1 cellular context compared by ENCODE assay signal in the genomic region with DNA sequence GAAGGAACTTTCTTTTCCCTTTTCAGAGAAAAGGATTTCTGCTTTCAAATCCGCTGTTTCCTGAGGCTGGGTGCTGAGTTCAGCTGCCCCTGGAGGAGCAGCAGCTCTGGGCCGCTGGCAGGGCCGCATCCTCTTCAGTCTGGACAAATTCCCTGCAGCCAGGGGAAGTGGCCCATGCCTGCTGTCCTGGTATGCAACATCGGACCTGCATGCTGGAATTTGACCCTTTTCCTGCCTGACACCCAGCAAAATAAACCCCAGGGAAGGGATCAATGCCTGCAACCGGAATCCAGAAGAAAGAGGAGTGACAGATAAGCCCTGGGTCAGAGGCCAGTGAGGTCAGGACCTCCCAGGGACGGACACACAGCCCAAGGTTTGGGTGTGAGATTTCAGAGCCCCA.
TF ChIP-seq lines count a peak whose summit lies in the region.

No MANE protein-coding gene starts in this region.

TF ChIP-seq in HepG2, 621 proteins besides CTCF, POLR2A, EP300 and RAD21 (continued from another document and continues in another):
- TF ChIP-seq, protein P1, sequence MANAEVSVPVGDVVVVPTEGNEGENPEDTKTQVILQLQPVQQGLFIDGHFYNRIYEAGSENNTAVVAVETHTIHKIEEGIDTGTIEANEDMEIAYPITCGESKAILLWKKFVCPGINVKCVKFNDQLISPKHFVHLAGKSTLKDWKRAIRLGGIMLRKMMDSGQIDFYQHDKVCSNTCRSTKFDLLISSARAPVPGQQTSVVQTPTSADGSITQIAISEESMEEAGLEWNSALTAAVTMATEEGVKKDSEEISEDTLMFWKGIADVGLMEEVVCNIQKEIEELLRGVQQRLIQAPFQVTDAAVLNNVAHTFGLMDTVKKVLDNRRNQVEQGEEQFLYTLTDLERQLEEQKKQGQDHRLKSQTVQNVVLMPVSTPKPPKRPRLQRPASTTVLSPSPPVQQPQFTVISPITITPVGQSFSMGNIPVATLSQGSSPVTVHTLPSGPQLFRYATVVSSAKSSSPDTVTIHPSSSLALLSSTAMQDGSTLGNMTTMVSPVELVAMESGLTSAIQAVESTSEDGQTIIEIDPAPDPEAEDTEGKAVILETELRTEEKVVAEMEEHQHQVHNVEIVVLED (CRISPR knock-in tag; IDR thresholded peaks at IDR 0.05; ENCODE audit: borderline replicate concordance): no peak; the same call in 1 of the 2 replicates
- TF ChIP-seq ZKSCAN8 (CRISPR knock-in tag; IDR thresholded peaks at IDR 0.05; ENCODE audit: borderline replicate concordance) (0 out of 2 replicates have a peak, but pooled peaks have one; percentile 56), TOPORS (CRISPR knock-in tag; IDR thresholded peaks at IDR 0.05) (no peak; the same call in 1 of the 2 replicates), MBNL3 (CRISPR knock-in tag; conservative IDR thresholded peaks at IDR 0.05) (no peak), SOX6 (IDR thresholded peaks at IDR 0.05) (no peak), SOX6 (CRISPR knock-in tag; IDR thresholded peaks at IDR 0.05) (peak; percentile 94), KDM2A (CRISPR knock-in tag; IDR thresholded peaks at IDR 0.05; ENCODE audit: borderline replicate concordance, low read depth) (peak; percentile 46; the same call in 1 of the 2 replicates), FOXP1 (IDR thresholded peaks at IDR 0.05) (no peak), FOXP1 (CRISPR knock-in tag; IDR thresholded peaks at IDR 0.05) (peak; percentile 77), ZBTB21 (CRISPR knock-in tag; IDR thresholded peaks at IDR 0.05) (no peak), KDM6A (CRISPR knock-in tag; IDR thresholded peaks at IDR 0.05; ENCODE audit: low read depth) (peak; percentile 86), TRIM24 (CRISPR knock-in tag; IDR thresholded peaks at IDR 0.05) (0 out of 2 replicates have a peak, but pooled peaks have one; percentile 30), MTA1 (CRISPR knock-in tag; IDR thresholded peaks at IDR 0.05; ENCODE audit: borderline replicate concordance) (peak; percentile 90), ZNF274 (CRISPR knock-in tag; IDR thresholded peaks at IDR 0.05) (no peak), PHF21A (CRISPR knock-in tag; IDR thresholded peaks at IDR 0.05) (peak; percentile 100), KAT7 (CRISPR knock-in tag; IDR thresholded peaks at IDR 0.05; ENCODE audit: borderline replicate concordance) (peak; percentile 54; the same call in 1 of the 2 replicates), ONECUT2 (CRISPR knock-in tag; IDR thresholded peaks at IDR 0.05) (peak; percentile 90), ISX (CRISPR knock-in tag; conservative IDR thresholded peaks at IDR 0.05) (no peak), FOXC1 (CRISPR knock-in tag; IDR thresholded peaks at IDR 0.05; ENCODE audit: borderline replicate concordance) (peak; percentile 54; the same call in 1 of the 2 replicates), SRSF4 (IDR thresholded peaks at IDR 0.05; ENCODE audit: low read depth, low read length, poor library complexity, severe bottlenecking) (no peak), NFYC (CRISPR knock-in tag; IDR thresholded peaks at IDR 0.05) (no peak), IRX3 (CRISPR knock-in tag; IDR thresholded peaks at IDR 0.05; ENCODE audit: borderline replicate concordance, low read depth) (no peak), RFXAP (CRISPR knock-in tag; IDR thresholded peaks at IDR 0.05; ENCODE audit: borderline replicate concordance) (peak; percentile 86), KMT2A (CRISPR knock-in tag; IDR thresholded peaks at IDR 0.05) (peak; percentile 66), KDM4B (CRISPR knock-in tag; IDR thresholded peaks at IDR 0.05) (no peak)
- TF ChIP-seq, protein P2, sequence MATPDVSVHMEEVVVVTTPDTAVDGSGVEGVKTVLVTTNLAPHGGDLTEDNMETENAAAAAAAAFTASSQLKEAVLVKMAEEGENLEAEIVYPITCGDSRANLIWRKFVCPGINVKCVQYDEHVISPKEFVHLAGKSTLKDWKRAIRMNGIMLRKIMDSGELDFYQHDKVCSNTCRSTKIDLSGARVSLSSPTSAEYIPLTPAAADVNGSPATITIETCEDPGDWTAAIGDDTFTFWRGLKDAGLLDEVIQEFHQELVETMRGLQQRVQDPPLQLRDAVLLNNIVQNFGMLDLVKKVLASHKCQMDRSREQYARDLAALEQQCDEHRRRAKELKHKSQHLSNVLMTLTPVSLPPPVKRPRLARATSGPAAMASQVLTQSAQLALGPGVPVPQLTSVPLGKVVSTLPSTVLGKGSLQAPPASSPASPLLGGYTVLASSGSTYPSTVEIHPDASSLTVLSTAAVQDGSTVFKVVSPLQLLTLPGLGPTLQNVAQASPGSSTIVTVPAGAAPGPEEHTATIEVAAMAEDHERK (CRISPR knock-in tag; IDR thresholded peaks at IDR 0.05; ENCODE audit: low read depth): no peak
- TF ChIP-seq, protein P3, sequence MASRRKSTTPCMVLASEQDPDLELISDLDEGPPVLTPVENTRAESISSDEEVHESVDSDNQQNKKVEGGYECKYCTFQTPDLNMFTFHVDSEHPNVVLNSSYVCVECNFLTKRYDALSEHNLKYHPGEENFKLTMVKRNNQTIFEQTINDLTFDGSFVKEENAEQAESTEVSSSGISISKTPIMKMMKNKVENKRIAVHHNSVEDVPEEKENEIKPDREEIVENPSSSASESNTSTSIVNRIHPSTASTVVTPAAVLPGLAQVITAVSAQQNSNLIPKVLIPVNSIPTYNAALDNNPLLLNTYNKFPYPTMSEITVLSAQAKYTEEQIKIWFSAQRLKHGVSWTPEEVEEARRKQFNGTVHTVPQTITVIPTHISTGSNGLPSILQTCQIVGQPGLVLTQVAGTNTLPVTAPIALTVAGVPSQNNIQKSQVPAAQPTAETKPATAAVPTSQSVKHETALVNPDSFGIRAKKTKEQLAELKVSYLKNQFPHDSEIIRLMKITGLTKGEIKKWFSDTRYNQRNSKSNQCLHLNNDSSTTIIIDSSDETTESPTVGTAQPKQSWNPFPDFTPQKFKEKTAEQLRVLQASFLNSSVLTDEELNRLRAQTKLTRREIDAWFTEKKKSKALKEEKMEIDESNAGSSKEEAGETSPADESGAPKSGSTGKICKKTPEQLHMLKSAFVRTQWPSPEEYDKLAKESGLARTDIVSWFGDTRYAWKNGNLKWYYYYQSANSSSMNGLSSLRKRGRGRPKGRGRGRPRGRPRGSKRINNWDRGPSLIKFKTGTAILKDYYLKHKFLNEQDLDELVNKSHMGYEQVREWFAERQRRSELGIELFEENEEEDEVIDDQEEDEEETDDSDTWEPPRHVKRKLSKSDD (CRISPR knock-in tag; IDR thresholded peaks at IDR 0.05; ENCODE audit: low read depth): 0 out of 2 replicates have a peak, but pooled peaks have one; percentile 20
- TF ChIP-seq, protein P4, sequence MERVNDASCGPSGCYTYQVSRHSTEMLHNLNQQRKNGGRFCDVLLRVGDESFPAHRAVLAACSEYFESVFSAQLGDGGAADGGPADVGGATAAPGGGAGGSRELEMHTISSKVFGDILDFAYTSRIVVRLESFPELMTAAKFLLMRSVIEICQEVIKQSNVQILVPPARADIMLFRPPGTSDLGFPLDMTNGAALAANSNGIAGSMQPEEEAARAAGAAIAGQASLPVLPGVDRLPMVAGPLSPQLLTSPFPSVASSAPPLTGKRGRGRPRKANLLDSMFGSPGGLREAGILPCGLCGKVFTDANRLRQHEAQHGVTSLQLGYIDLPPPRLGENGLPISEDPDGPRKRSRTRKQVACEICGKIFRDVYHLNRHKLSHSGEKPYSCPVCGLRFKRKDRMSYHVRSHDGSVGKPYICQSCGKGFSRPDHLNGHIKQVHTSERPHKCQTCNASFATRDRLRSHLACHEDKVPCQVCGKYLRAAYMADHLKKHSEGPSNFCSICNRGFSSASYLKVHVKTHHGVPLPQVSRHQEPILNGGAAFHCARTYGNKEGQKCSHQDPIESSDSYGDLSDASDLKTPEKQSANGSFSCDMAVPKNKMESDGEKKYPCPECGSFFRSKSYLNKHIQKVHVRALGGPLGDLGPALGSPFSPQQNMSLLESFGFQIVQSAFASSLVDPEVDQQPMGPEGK (CRISPR knock-in tag; IDR thresholded peaks at IDR 0.05): peak; percentile 87
- TF ChIP-seq, protein P5, sequence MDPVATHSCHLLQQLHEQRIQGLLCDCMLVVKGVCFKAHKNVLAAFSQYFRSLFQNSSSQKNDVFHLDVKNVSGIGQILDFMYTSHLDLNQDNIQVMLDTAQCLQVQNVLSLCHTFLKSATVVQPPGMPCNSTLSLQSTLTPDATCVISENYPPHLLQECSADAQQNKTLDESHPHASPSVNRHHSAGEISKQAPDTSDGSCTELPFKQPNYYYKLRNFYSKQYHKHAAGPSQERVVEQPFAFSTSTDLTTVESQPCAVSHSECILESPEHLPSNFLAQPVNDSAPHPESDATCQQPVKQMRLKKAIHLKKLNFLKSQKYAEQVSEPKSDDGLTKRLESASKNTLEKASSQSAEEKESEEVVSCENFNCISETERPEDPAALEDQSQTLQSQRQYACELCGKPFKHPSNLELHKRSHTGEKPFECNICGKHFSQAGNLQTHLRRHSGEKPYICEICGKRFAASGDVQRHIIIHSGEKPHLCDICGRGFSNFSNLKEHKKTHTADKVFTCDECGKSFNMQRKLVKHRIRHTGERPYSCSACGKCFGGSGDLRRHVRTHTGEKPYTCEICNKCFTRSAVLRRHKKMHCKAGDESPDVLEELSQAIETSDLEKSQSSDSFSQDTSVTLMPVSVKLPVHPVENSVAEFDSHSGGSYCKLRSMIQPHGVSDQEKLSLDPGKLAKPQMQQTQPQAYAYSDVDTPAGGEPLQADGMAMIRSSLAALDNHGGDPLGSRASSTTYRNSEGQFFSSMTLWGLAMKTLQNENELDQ (CRISPR knock-in tag; IDR thresholded peaks at IDR 0.05; ENCODE audit: borderline replicate concordance): no peak
- TF ChIP-seq, protein P6, sequence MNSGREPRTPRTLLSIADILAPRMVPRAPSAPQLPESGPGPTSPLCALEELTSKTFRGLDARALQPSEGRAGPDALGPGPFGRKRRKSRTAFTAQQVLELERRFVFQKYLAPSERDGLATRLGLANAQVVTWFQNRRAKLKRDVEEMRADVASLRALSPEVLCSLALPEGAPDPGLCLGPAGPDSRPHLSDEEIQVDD (CRISPR knock-in tag; IDR thresholded peaks at IDR 0.05; ENCODE audit: borderline replicate concordance): no peak
- TF ChIP-seq, protein P7, sequence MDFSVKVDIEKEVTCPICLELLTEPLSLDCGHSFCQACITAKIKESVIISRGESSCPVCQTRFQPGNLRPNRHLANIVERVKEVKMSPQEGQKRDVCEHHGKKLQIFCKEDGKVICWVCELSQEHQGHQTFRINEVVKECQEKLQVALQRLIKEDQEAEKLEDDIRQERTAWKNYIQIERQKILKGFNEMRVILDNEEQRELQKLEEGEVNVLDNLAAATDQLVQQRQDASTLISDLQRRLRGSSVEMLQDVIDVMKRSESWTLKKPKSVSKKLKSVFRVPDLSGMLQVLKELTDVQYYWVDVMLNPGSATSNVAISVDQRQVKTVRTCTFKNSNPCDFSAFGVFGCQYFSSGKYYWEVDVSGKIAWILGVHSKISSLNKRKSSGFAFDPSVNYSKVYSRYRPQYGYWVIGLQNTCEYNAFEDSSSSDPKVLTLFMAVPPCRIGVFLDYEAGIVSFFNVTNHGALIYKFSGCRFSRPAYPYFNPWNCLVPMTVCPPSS (IDR thresholded peaks at IDR 0.05): no peak
- TF ChIP-seq, protein P8, sequence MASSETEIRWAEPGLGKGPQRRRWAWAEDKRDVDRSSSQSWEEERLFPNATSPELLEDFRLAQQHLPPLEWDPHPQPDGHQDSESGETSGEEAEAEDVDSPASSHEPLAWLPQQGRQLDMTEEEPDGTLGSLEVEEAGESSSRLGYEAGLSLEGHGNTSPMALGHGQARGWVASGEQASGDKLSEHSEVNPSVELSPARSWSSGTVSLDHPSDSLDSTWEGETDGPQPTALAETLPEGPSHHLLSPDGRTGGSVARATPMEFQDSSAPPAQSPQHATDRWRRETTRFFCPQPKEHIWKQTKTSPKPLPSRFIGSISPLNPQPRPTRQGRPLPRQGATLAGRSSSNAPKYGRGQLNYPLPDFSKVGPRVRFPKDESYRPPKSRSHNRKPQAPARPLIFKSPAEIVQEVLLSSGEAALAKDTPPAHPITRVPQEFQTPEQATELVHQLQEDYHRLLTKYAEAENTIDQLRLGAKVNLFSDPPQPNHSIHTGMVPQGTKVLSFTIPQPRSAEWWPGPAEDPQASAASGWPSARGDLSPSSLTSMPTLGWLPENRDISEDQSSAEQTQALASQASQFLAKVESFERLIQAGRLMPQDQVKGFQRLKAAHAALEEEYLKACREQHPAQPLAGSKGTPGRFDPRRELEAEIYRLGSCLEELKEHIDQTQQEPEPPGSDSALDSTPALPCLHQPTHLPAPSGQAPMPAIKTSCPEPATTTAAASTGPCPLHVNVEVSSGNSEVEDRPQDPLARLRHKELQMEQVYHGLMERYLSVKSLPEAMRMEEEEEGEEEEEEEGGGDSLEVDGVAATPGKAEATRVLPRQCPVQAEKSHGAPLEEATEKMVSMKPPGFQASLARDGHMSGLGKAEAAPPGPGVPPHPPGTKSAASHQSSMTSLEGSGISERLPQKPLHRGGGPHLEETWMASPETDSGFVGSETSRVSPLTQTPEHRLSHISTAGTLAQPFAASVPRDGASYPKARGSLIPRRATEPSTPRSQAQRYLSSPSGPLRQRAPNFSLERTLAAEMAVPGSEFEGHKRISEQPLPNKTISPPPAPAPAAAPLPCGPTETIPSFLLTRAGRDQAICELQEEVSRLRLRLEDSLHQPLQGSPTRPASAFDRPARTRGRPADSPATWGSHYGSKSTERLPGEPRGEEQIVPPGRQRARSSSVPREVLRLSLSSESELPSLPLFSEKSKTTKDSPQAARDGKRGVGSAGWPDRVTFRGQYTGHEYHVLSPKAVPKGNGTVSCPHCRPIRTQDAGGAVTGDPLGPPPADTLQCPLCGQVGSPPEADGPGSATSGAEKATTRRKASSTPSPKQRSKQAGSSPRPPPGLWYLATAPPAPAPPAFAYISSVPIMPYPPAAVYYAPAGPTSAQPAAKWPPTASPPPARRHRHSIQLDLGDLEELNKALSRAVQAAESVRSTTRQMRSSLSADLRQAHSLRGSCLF (CRISPR knock-in tag; IDR thresholded peaks at IDR 0.05; ENCODE audit: borderline replicate concordance): no peak
- TF ChIP-seq, protein P9, sequence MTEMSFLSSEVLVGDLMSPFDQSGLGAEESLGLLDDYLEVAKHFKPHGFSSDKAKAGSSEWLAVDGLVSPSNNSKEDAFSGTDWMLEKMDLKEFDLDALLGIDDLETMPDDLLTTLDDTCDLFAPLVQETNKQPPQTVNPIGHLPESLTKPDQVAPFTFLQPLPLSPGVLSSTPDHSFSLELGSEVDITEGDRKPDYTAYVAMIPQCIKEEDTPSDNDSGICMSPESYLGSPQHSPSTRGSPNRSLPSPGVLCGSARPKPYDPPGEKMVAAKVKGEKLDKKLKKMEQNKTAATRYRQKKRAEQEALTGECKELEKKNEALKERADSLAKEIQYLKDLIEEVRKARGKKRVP (CRISPR knock-in tag; IDR thresholded peaks at IDR 0.05): peak in 1 of 2 experiments; percentile 30; a peak in 1 of 4 replicates
- TF ChIP-seq, protein P10, sequence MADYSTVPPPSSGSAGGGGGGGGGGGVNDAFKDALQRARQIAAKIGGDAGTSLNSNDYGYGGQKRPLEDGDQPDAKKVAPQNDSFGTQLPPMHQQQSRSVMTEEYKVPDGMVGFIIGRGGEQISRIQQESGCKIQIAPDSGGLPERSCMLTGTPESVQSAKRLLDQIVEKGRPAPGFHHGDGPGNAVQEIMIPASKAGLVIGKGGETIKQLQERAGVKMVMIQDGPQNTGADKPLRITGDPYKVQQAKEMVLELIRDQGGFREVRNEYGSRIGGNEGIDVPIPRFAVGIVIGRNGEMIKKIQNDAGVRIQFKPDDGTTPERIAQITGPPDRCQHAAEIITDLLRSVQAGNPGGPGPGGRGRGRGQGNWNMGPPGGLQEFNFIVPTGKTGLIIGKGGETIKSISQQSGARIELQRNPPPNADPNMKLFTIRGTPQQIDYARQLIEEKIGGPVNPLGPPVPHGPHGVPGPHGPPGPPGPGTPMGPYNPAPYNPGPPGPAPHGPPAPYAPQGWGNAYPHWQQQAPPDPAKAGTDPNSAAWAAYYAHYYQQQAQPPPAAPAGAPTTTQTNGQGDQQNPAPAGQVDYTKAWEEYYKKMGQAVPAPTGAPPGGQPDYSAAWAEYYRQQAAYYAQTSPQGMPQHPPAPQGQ (CRISPR knock-in tag; IDR thresholded peaks at IDR 0.05; ENCODE audit: borderline replicate concordance): no peak
